ENCODE assay signal across 8 cellular contexts in the genomic region with DNA sequence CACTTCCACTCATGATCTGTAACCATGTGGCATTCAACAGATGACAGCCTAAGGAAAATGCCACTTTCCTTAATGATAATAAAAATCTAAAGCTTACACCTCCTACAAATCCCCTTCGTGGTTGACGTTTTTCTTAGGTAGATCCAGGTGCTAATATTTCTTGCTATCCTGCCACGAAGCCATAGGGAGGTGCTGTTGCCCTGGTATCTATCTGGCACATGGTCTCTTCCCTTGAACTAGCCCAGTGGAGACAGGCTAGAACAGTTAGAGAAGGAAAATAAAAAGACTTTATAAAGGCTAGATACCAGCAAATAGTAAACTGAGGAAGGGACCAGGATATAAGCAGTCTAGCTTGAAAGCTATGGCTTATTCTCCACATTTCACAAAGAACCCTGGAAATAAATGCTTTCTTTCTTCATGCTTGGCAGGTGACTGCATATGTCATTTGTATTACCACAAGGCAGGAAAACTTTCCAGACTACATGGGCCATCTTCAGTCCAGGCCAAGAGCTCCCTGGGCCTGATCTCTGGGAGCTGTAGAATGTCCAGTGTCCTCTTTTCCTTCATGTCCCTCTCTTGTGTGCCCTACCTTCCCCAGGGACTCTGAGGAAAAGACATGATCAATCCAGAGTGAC. TPM values are rescaled to one million over a fixed set of nuclear protein-coding genes. Genes with fewer than 3 reads are reported as not detected.
A peak's percentile ranks its signal among the peaks of the same experiment; 100 is the strongest.
DNase-seq lines count a peak whose midpoint lies in the region; TF ChIP-seq lines count a peak whose summit lies in the region.

No MANE protein-coding gene starts in this region.

- intact Hi-C loops in uterus (cut with DNase I; ENCODE audit: low total_unique reads), result no loop called here

- no peaks in the 10 kb centered on the region for H3K36me3 ChIP-seq in uterus

- no peaks in the 10 kb centered on the region for H3K27me3 ChIP-seq in uterus

- H3K4me1 ChIP-seq in uterus, result no peaks in the 10 kb centered on the region

- H3K4me3 ChIP-seq in retinal pigment epithelial cell (ENCODE audit: low read length) (no peak overlapping the region), uterus (no peak overlapping the region)

- no peaks in the 10 kb centered on the region for H3K9me3 ChIP-seq in uterus

- TF ChIP-seq CTCF in retinal pigment epithelial cell (conservative IDR thresholded peaks at IDR 0.05; ENCODE audit: low read depth, low read length), result peak; percentile 54
- TF ChIP-seq CTCF in uterus (IDR thresholded peaks at IDR 0.05), result peak in 1 of 4 experiments; percentile 10

- H3K27ac ChIP-seq in uterus, result no peak overlapping the region

- DNase-seq in DMS53 treated with DMSO at 0.1 percent for 48 hours (lab: John Stamatoyannopoulos, UW; ENCODE audit: unreplicated experiment) (peak; percentile 64), HCEC 1CT (peak; percentile 9), NCI-H526 treated with DMSO at 0.1 percent for 48 hours (lab: John Stamatoyannopoulos, UW) (peak; percentile 66), erythroblast (lab: John Stamatoyannopoulos, UW) (peak; percentile 22 to 32), retinal pigment epithelial cell (ENCODE audit: low read depth) (no peak), uterus (no peak), medulla oblongata (ENCODE audit: extremely low spot score) (no peak), globus pallidus (ENCODE audit: low spot score) (no peak)

- TF ChIP-seq POLR2A in erythroblast (IDR thresholded peaks at IDR 0.05; ENCODE audit: low read length) (no peak), uterus (IDR thresholded peaks at IDR 0.05) (no peak)

RNA-seq across cellular contexts. Expression of a gene that starts 15.3 kb away (rescaled TPM):
- total RNA-seq in uterus, result not detected

Comparison
In these comparisons a context has a peak if more than half of its experiments do, and no peak if none do; other contexts are left out.
1. DNase-seq: peak in DMS53 treated with DMSO at 0.1 percent for 48 hours (single experiment), HCEC 1CT (single experiment), NCI-H526 treated with DMSO at 0.1 percent for 48 hours (single experiment) and erythroblast (2 of 2); none in retinal pigment epithelial cell (single experiment), uterus (0 of 2), medulla oblongata (single experiment) and globus pallidus (single experiment).